5 cellular contexts compared by ENCODE assay signal in genomic region chr22:18914558-18914957, GRCh38. TPM values are rescaled to one million over a fixed set of nuclear protein-coding genes. Genes with fewer than 3 reads are reported as not detected.
"Had no signal": no experiment of that assay in that cellular context is flagged by ENCODE, and none has a peak within 500 bp of the region (broad histone marks: within the 10 kb centered on the region; RNA-seq: fewer than 3 reads in every experiment).

No MANE protein-coding gene starts in this region.

RNA-seq across cellular contexts. Expression of gene PRODH, which starts 21.5 kb away (rescaled TPM):
- total RNA-seq: natural killer cell; natural killer cell treated with Interleukin-12 subunit alpha and Interleukin-12 subunit beta and Interleukin-15 and Interleukin-18, amount 100 ng/mL, for 72 hours; osteoblast; pulmonary artery endothelial cell had no signal
- polyA plus RNA-seq: smooth muscle cell had no signal
